In the genomic region with DNA sequence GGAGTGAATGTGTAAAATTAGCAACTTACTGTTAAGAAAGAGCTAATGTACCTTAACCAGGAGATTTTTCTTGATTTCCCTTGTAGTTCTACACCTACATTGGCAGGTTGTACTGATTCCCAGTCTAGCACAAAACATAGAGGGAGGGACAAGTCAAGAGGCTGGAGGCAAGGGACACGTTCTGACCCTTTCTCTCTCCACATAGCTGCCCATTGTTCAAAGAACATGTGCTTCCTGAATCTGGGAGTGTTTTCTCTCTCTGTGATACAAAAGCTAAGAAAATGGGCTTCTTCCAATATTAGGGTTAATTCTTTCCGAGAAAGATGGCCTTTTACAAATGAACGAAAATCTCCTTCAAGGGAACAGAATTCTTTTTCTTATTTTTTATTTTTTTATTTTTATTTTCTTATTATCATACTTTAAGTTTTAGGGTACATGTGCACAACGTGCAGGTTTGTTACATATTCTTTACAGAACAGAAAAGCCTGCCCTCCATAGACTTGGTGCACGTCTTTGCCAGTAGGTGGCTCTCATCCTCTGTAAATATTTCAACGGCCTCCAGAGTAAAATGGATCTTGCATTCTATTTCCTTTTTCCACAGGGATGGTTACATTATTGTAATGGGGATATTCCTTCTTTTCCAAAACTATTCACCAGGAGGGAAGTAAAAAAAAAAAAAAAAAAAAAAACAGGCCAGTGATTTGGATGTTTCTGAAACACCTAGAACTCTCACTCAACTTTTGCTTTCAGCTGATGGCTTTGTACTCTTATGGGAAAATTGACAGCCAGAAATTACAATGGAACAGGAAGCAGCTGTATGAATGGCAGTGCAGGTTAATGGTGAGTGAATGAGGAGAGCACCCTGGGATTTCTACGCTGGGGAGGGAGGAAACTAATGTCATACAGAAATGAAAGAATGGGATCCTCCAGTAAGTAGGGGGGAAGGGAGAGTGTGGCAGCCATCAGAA, we compare ENCODE assay signal across 1 cellular context.
TF ChIP-seq lines count a peak whose summit lies in the region.

No MANE protein-coding gene starts in this region.

TF ChIP-seq in GM12878, 131 proteins besides CTCF, POLR2A, EP300 and RAD21:
- TF ChIP-seq, protein P1, sequence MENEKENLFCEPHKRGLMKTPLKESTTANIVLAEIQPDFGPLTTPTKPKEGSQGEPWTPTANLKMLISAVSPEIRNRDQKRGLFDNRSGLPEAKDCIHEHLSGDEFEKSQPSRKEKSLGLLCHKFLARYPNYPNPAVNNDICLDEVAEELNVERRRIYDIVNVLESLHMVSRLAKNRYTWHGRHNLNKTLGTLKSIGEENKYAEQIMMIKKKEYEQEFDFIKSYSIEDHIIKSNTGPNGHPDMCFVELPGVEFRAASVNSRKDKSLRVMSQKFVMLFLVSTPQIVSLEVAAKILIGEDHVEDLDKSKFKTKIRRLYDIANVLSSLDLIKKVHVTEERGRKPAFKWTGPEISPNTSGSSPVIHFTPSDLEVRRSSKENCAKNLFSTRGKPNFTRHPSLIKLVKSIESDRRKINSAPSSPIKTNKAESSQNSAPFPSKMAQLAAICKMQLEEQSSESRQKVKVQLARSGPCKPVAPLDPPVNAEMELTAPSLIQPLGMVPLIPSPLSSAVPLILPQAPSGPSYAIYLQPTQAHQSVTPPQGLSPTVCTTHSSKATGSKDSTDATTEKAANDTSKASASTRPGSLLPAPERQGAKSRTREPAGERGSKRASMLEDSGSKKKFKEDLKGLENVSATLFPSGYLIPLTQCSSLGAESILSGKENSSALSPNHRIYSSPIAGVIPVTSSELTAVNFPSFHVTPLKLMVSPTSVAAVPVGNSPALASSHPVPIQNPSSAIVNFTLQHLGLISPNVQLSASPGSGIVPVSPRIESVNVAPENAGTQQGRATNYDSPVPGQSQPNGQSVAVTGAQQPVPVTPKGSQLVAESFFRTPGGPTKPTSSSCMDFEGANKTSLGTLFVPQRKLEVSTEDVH (IDR thresholded peaks at IDR 0.05; ENCODE audit: low read depth, partially characterized antibody), result no peak
- no peak for TF ChIP-seq TCF7 (IDR thresholded peaks at IDR 0.05; ENCODE audit: borderline replicate concordance)
- TF ChIP-seq NBN (IDR thresholded peaks at IDR 0.05), result no peak
- TF ChIP-seq ATF7 (IDR thresholded peaks at IDR 0.05; ENCODE audit: low read depth), result no peak
- no peak for TF ChIP-seq SREBF1 (IDR thresholded peaks at IDR 0.05; ENCODE audit: low read length)
- TF ChIP-seq, protein P2, sequence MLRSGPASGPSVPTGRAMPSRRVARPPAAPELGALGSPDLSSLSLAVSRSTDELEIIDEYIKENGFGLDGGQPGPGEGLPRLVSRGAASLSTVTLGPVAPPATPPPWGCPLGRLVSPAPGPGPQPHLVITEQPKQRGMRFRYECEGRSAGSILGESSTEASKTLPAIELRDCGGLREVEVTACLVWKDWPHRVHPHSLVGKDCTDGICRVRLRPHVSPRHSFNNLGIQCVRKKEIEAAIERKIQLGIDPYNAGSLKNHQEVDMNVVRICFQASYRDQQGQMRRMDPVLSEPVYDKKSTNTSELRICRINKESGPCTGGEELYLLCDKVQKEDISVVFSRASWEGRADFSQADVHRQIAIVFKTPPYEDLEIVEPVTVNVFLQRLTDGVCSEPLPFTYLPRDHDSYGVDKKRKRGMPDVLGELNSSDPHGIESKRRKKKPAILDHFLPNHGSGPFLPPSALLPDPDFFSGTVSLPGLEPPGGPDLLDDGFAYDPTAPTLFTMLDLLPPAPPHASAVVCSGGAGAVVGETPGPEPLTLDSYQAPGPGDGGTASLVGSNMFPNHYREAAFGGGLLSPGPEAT (IDR thresholded peaks at IDR 0.05; ENCODE audit: low read depth), result 0 out of 2 replicates have a peak, but pooled peaks have one; percentile 13
- TF ChIP-seq, protein P3, sequence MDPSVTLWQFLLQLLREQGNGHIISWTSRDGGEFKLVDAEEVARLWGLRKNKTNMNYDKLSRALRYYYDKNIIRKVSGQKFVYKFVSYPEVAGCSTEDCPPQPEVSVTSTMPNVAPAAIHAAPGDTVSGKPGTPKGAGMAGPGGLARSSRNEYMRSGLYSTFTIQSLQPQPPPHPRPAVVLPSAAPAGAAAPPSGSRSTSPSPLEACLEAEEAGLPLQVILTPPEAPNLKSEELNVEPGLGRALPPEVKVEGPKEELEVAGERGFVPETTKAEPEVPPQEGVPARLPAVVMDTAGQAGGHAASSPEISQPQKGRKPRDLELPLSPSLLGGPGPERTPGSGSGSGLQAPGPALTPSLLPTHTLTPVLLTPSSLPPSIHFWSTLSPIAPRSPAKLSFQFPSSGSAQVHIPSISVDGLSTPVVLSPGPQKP (IDR thresholded peaks at IDR 0.05; ENCODE audit: low read depth, low read length), result no peak
- TF ChIP-seq, protein P4, sequence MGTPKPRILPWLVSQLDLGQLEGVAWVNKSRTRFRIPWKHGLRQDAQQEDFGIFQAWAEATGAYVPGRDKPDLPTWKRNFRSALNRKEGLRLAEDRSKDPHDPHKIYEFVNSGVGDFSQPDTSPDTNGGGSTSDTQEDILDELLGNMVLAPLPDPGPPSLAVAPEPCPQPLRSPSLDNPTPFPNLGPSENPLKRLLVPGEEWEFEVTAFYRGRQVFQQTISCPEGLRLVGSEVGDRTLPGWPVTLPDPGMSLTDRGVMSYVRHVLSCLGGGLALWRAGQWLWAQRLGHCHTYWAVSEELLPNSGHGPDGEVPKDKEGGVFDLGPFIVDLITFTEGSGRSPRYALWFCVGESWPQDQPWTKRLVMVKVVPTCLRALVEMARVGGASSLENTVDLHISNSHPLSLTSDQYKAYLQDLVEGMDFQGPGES (IDR thresholded peaks at IDR 0.05), result no peak
- 0 out of 4 replicates have a peak, but pooled peaks of 1 of the 2 experiments have one; percentile 15 for TF ChIP-seq BHLHE40 (IDR thresholded peaks at IDR 0.05; ENCODE audit: borderline replicate concordance in 1 of 2, low read depth in 2 of 2, low read length in 1 of 2)
- TF ChIP-seq PAX5 (IDR thresholded peaks at IDR 0.05; ENCODE audit: borderline replicate concordance, low read depth, low read length), result no peak
- TF ChIP-seq, protein P5, sequence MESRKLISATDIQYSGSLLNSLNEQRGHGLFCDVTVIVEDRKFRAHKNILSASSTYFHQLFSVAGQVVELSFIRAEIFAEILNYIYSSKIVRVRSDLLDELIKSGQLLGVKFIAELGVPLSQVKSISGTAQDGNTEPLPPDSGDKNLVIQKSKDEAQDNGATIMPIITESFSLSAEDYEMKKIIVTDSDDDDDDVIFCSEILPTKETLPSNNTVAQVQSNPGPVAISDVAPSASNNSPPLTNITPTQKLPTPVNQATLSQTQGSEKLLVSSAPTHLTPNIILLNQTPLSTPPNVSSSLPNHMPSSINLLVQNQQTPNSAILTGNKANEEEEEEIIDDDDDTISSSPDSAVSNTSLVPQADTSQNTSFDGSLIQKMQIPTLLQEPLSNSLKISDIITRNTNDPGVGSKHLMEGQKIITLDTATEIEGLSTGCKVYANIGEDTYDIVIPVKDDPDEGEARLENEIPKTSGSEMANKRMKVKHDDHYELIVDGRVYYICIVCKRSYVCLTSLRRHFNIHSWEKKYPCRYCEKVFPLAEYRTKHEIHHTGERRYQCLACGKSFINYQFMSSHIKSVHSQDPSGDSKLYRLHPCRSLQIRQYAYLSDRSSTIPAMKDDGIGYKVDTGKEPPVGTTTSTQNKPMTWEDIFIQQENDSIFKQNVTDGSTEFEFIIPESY (IDR thresholded peaks at IDR 0.05), result no peak
- TF ChIP-seq FOXK2 (IDR thresholded peaks at IDR 0.05), result no peak
- TF ChIP-seq POLR2AphosphoS5 (IDR thresholded peaks at IDR 0.05; ENCODE audit: low read length), result no peak
- TF ChIP-seq, protein P6, sequence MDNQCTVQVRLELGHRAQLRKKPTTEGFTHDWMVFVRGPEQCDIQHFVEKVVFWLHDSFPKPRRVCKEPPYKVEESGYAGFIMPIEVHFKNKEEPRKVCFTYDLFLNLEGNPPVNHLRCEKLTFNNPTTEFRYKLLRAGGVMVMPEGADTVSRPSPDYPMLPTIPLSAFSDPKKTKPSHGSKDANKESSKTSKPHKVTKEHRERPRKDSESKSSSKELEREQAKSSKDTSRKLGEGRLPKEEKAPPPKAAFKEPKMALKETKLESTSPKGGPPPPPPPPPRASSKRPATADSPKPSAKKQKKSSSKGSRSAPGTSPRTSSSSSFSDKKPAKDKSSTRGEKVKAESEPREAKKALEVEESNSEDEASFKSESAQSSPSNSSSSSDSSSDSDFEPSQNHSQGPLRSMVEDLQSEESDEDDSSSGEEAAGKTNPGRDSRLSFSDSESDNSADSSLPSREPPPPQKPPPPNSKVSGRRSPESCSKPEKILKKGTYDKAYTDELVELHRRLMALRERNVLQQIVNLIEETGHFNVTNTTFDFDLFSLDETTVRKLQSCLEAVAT (IDR thresholded peaks at IDR 0.05), result no peak
- no peak for TF ChIP-seq POLR2AphosphoS2 (IDR thresholded peaks at IDR 0.05; ENCODE audit: low read depth, low read length)
- TF ChIP-seq SIN3A (IDR thresholded peaks at IDR 0.05; ENCODE audit: low read depth, low read length), result no peak
- TF ChIP-seq, protein P7, sequence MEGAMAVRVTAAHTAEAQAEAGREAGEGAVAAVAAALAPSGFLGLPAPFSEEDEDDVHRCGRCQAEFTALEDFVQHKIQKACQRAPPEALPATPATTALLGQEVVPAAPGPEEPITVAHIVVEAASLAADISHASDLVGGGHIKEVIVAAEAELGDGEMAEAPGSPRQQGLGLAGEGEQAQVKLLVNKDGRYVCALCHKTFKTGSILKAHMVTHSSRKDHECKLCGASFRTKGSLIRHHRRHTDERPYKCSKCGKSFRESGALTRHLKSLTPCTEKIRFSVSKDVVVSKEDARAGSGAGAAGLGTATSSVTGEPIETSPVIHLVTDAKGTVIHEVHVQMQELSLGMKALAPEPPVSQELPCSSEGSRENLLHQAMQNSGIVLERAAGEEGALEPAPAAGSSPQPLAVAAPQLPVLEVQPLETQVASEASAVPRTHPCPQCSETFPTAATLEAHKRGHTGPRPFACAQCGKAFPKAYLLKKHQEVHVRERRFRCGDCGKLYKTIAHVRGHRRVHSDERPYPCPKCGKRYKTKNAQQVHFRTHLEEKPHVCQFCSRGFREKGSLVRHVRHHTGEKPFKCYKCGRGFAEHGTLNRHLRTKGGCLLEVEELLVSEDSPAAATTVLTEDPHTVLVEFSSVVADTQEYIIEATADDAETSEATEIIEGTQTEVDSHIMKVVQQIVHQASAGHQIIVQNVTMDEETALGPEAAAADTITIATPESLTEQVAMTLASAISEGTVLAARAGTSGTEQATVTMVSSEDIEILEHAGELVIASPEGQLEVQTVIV (IDR thresholded peaks at IDR 0.05; ENCODE audit: borderline replicate concordance, partially characterized antibody), result no peak
- no peak for TF ChIP-seq ASH2L (IDR thresholded peaks at IDR 0.05; ENCODE audit: borderline replicate concordance, low read depth)
- TF ChIP-seq TBL1XR1 (IDR thresholded peaks at IDR 0.05; ENCODE audit: low read depth, low read length), result no peak
- TF ChIP-seq IKZF2 (IDR thresholded peaks at IDR 0.05), result 0 out of 4 replicates have a peak, but pooled peaks of 1 of the 2 experiments have one; percentile 13
- TF ChIP-seq EGR1 (IDR thresholded peaks at IDR 0.05; ENCODE audit: borderline replicate concordance in 1 of 2, low read depth in 2 of 2, low read length in 2 of 2), result no peak
- no peak for TF ChIP-seq PML (IDR thresholded peaks at IDR 0.05; ENCODE audit: low read length)
- no peak for TF ChIP-seq TCF3 (IDR thresholded peaks at IDR 0.05; ENCODE audit: borderline replicate concordance, insufficient read depth, low read depth, low read length)
- TF ChIP-seq SRF (IDR thresholded peaks at IDR 0.05; ENCODE audit: low read depth in 2 of 2, low read length in 2 of 2), result no peak
- peak; percentile 75; the same call in 1 of the 2 replicates for TF ChIP-seq SMC3 (IDR thresholded peaks at IDR 0.05; ENCODE audit: borderline replicate concordance, low read length)
- TF ChIP-seq, protein P8, sequence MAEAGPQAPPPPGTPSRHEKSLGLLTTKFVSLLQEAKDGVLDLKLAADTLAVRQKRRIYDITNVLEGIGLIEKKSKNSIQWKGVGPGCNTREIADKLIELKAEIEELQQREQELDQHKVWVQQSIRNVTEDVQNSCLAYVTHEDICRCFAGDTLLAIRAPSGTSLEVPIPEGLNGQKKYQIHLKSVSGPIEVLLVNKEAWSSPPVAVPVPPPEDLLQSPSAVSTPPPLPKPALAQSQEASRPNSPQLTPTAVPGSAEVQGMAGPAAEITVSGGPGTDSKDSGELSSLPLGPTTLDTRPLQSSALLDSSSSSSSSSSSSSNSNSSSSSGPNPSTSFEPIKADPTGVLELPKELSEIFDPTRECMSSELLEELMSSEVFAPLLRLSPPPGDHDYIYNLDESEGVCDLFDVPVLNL (IDR thresholded peaks at IDR 0.05; ENCODE audit: low read depth, low read length), result no peak
- no peak for TF ChIP-seq ETV6 (conservative IDR thresholded peaks at IDR 0.05 in 1 of 2, IDR thresholded peaks at IDR 0.05 in 1 of 2; ENCODE audit: borderline replicate concordance in 1 of 2, low read depth in 1 of 2)
- no peak for TF ChIP-seq FOS (IDR thresholded peaks at IDR 0.05; ENCODE audit: borderline replicate concordance, extremely low read depth, insufficient read length)
- no peak for TF ChIP-seq IKZF1 (conservative IDR thresholded peaks at IDR 0.05)
- TF ChIP-seq SPI1 (IDR thresholded peaks at IDR 0.05; ENCODE audit: borderline replicate concordance, insufficient read depth, low read depth, low read length), result no peak
- no peak for TF ChIP-seq MYC (IDR thresholded peaks at IDR 0.05; ENCODE audit: insufficient read depth, insufficient read length, insufficient replicate concordance, low read length, severe bottlenecking)
- TF ChIP-seq, protein P9, sequence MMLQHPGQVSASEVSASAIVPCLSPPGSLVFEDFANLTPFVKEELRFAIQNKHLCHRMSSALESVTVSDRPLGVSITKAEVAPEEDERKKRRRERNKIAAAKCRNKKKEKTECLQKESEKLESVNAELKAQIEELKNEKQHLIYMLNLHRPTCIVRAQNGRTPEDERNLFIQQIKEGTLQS (IDR thresholded peaks at IDR 0.05; ENCODE audit: borderline replicate concordance, extremely low read depth, low read depth, low read length), result no peak
